Comparison of ENCODE assay signal across 11 cellular contexts in the genomic region with DNA sequence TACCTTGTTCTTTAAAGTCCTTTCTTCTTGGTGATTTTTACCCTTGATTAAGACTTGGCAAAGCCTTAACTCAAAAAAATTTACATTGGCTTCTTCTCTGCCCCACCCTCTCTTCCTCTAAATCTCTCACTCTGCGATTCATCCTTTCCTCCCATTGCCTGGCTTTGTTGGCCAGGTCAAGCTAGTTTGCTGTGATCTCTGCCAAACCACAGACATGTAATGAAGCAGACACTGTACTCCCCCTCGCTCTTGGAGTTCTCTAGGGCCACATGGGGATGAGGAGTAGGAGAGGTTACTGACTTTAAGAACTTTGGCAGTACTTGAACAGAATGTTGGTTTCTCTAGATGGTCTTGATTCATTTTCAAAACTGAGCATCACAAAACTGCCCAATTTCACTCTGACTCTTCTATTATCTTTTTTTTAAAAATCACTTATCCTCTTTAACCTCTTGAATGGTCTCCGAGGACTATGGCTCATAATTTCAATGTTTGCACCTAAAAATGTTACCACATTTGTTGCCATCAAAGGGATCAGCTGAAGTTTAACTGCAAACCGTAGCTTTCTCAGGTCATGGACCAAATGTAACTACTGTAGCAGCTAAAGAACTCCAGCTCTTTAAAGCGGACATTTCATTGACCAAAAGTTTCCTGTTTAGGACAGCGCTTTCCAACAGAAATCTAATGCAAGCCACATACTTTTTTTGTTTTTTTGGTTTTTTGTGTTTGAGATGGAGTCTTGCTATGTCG.
A peak's percentile ranks its signal among the peaks of the same experiment; 100 is the strongest.
DNase-seq lines count a peak whose midpoint lies in the region; ATAC-seq and TF ChIP-seq lines count a peak whose summit lies in the region.
"Had no signal": no experiment of that assay in that cellular context is flagged by ENCODE, and none has a peak within 500 bp of the region (broad histone marks: within the 10 kb centered on the region; RNA-seq: fewer than 3 reads in every experiment).

No MANE protein-coding gene starts in this region.

- H3K4me3 ChIP-seq in body of pancreas (no peak overlapping the region), uterus (no peak overlapping the region)

- H3K27me3 ChIP-seq in body of pancreas (no peaks in the 10 kb centered on the region), uterus (no peaks in the 10 kb centered on the region)

- intact Hi-C loops in body of pancreas (cut with DNase I) (no loop called here), uterus (cut with DNase I; ENCODE audit: low total_unique reads) (no loop called here)

- 85 to 88% methylated on average over 7 of the region's 7 CpGs for WGBS in body of pancreas, 2 donors

- peak; percentile 68 for ATAC-seq in body of pancreas

- H3K27ac ChIP-seq in body of pancreas: no peak overlapping the region
- peak overlapping the region; percentile 20 to 46 for H3K27ac ChIP-seq in uterus

- TF ChIP-seq CTCF in body of pancreas (IDR thresholded peaks at IDR 0.05): no peak
- TF ChIP-seq CTCF in uterus (IDR thresholded peaks at IDR 0.05): no peak

- H3K36me3 ChIP-seq in body of pancreas (replicated peaks in 1 of 2; ENCODE audit: insufficient read depth in 1 of 2, low read depth in 2 of 2) (no peaks in the 10 kb centered on the region), uterus (no peaks in the 10 kb centered on the region)

- peaks cover 0 to 2% (median 0%) of the 10 kb centered on the region in 3 donors for H3K9me3 ChIP-seq in body of pancreas
- no peaks in the 10 kb centered on the region for H3K9me3 ChIP-seq in uterus

- DNase-seq in NCI-H2196 (lab: John Stamatoyannopoulos, UW; ENCODE audit: unreplicated experiment): peak; percentile 18
- DNase-seq in NCI-H2196 treated with DMSO at 0.1 percent for 48 hours (lab: John Stamatoyannopoulos, UW; ENCODE audit: unreplicated experiment): no peak
- peak in 1 of 4 donors; percentile 52 for DNase-seq in body of pancreas
- DNase-seq in kidney tubule cell (ENCODE audit: low spot score): peak; percentile 61
- peak; percentile 70 to 77 for DNase-seq in uterus
- no peak for DNase-seq in putamen (ENCODE audit: low spot score)
- DNase-seq in stimulated activated CD4-positive, alpha-beta T cell treated with anti-CD3 and anti-CD28 coated beads, Interleukin-4, amount 100 ng/mL, for 1 hour: no peak
- no peak for DNase-seq in NCI-H2029 (lab: John Stamatoyannopoulos, UW)
- DNase-seq: 8988T; activated T-cell treated with anti-CD3 and anti-CD28 coated beads, Interleukin-2, amount 50 U/mL, for 48 hours; SW 1271 had no signal

- TF ChIP-seq POLR2A in body of pancreas (IDR thresholded peaks at IDR 0.05) (no peak), uterus (IDR thresholded peaks at IDR 0.05) (no peak)

- H3K4me1 ChIP-seq in body of pancreas: no peaks in the 10 kb centered on the region
- H3K4me1 ChIP-seq in uterus: peaks cover 0 to 10% of the 10 kb centered on the region in 2 donors

Comparison
In these comparisons a context has a peak if more than half of its experiments do, and no peak if none do; other contexts are left out.
1. DNase-seq: peak in NCI-H2196 (single experiment), kidney tubule cell (single experiment) and uterus (2 of 2); none in NCI-H2196 treated with DMSO at 0.1 percent for 48 hours (single experiment), putamen (single experiment), stimulated activated CD4-positive, alpha-beta T cell treated with anti-CD3 and anti-CD28 coated beads, Interleukin-4, amount 100 ng/mL, for 1 hour (single experiment) and NCI-H2029 (single experiment).
2. H3K27ac ChIP-seq: peak in uterus (2 of 2); none in body of pancreas (0 of 4).